Comparison of ENCODE assay signal across 17 cellular contexts in genomic region chr10:103872137-103872933, GRCh38. TPM values are rescaled to one million over a fixed set of nuclear protein-coding genes. Genes with fewer than 3 reads are reported as not detected.
DNase-seq lines count a peak whose midpoint lies in the region; ATAC-seq and TF ChIP-seq lines count a peak whose summit lies in the region.
"Had no signal": no experiment of that assay in that cellular context is flagged by ENCODE, and none has a peak within 500 bp of the region (broad histone marks: within the 10 kb centered on the region; RNA-seq: fewer than 3 reads in every experiment).

No MANE protein-coding gene starts in this region.

- H3K27ac ChIP-seq in right atrium auricular region (no peak overlapping the region), RWPE2 (ENCODE audit: poor library complexity, severe bottlenecking) (peak overlapping the region; percentile 100)
- H3K27ac ChIP-seq: hepatocyte, upper lobe of right lung had no signal

- H3K36me3 Mint-ChIP-seq in glutamatergic neuron (ENCODE audit: unreplicated experiment) = no peaks in the 10 kb centered on the region
- H3K36me3 Mint-ChIP-seq: natural killer cell had no signal

- H3K4me3 Mint-ChIP-seq in glutamatergic neuron (ENCODE audit: unreplicated experiment) = peak overlapping the region; percentile 23
- H3K4me3 Mint-ChIP-seq: activated T-cell treated with anti-CD3 and anti-CD28 coated beads, Interleukin-2, amount 50 U/mL, for 24 hours; natural killer cell had no signal

- H3K36me3 ChIP-seq in right atrium auricular region (peaks cover 5% of the 10 kb centered on the region), RWPE2 (ENCODE audit: low read depth) (no peaks in the 10 kb centered on the region)

- ATAC-seq in Right ventricle myocardium inferior = peak; percentile 14
- peak; percentile 95 for ATAC-seq in RWPE2 (ENCODE audit: low read depth)
- ATAC-seq: natural killer cell, upper lobe of right lung had no signal

- no peak overlapping the region for H3K27ac Mint-ChIP-seq in glutamatergic neuron (ENCODE audit: unreplicated experiment)
- H3K27ac Mint-ChIP-seq: activated T-cell treated with anti-CD3 and anti-CD28 coated beads, Interleukin-2, amount 50 U/mL, for 24 hours; natural killer cell had no signal

- no peaks in the 10 kb centered on the region for H3K9me3 Mint-ChIP-seq in glutamatergic neuron (ENCODE audit: unreplicated experiment)
- H3K9me3 Mint-ChIP-seq: activated T-cell treated with anti-CD3 and anti-CD28 coated beads, Interleukin-2, amount 50 U/mL, for 24 hours; natural killer cell had no signal

- peaks cover 8% of the 10 kb centered on the region for H3K27me3 Mint-ChIP-seq in glutamatergic neuron (ENCODE audit: unreplicated experiment)
- H3K27me3 Mint-ChIP-seq: activated T-cell treated with anti-CD3 and anti-CD28 coated beads, Interleukin-2, amount 50 U/mL, for 24 hours had no signal

- intact Hi-C loops in Right ventricle myocardium inferior (cut with DNase I) = no loop called here

- H3K4me1 Mint-ChIP-seq in glutamatergic neuron (ENCODE audit: low read depth, unreplicated experiment) = peaks cover 27% of the 10 kb centered on the region

- H3K27me3 ChIP-seq in right atrium auricular region = no peaks in the 10 kb centered on the region
- no peaks in the 10 kb centered on the region for H3K27me3 ChIP-seq in RWPE2 (ENCODE audit: insufficient read depth, poor library complexity, severe bottlenecking)
- H3K27me3 ChIP-seq: hepatocyte, upper lobe of right lung had no signal

- H3K9me3 ChIP-seq in right atrium auricular region (no peaks in the 10 kb centered on the region), RWPE2 (ENCODE audit: severe bottlenecking) (no peaks in the 10 kb centered on the region)
- H3K9me3 ChIP-seq: upper lobe of right lung had no signal

- H3K4me3 ChIP-seq in right atrium auricular region (no peak overlapping the region), RWPE2 (ENCODE audit: severe bottlenecking) (no peak overlapping the region)
- H3K4me3 ChIP-seq: hepatocyte, upper lobe of right lung had no signal

- TF ChIP-seq CTCF in right atrium auricular region (IDR thresholded peaks at IDR 0.05) = no peak
- TF ChIP-seq CTCF in RWPE2 (IDR thresholded peaks at IDR 0.05; ENCODE audit: poor library complexity, severe bottlenecking) = no peak
- no peak for TF ChIP-seq CTCF in glutamatergic neuron (IDR thresholded peaks at IDR 0.05; ENCODE audit: partially characterized antibody, unreplicated experiment)

- no peak for DNase-seq in Right ventricle myocardium inferior (ENCODE audit: missing footprints)
- DNase-seq in right atrium auricular region (ENCODE audit: low spot score) = no peak
- peak; percentile 99 for DNase-seq in RWPE2 (ENCODE audit: low spot score)
- DNase-seq in glutamatergic neuron = no peak
- peak; percentile 71 for DNase-seq in ureter (ENCODE audit: low spot score)
- no peak for DNase-seq in stimulated activated CD4-positive, alpha-beta T cell treated with anti-CD3 and anti-CD28 coated beads, Interleukin-2, amount 100 ng/mL, for 48 hours
- DNase-seq in SKM-1 (lab: John Stamatoyannopoulos, UW; ENCODE audit: unreplicated experiment) = no peak
- DNase-seq in NCI-H1417 (lab: John Stamatoyannopoulos, UW) = no peak
- DNase-seq: activated CD4-positive, alpha-beta T cell treated with anti-CD3 and anti-CD28 coated beads for 4 hours; activated T-cell treated with anti-CD3 and anti-CD28 coated beads, Interleukin-2, amount 50 U/mL, for 24 hours; natural killer cell; NCI-H446 treated with DMSO at 0.1 percent for 48 hours; OCI-M1; retina; T-helper 2 cell; upper lobe of right lung had no signal

- H3K4me1 ChIP-seq in right atrium auricular region = no peaks in the 10 kb centered on the region
- peaks cover 36% of the 10 kb centered on the region for H3K4me1 ChIP-seq in RWPE2 (ENCODE audit: insufficient read depth, poor library complexity, severe bottlenecking)
- H3K4me1 ChIP-seq: upper lobe of right lung had no signal

RNA-seq across cellular contexts. Expression of gene SH3PXD2A, which starts 17.0 kb away (rescaled TPM):
- total RNA-seq in Right ventricle myocardium inferior (28.7 TPM), right atrium auricular region (10 to 100 TPM; 14.6 to 18.2 TPM), glutamatergic neuron (ENCODE audit: unreplicated experiment) (16.7 TPM), ureter (50.3 TPM)

RNA-seq across cellular contexts. Expression of gene STN1, which starts 45.6 kb away (rescaled TPM):
- total RNA-seq in Right ventricle myocardium inferior (30.1 TPM), right atrium auricular region (10 to 100 TPM; 26.8 to 35.3 TPM), glutamatergic neuron (ENCODE audit: unreplicated experiment) (57.1 TPM), ureter (49.3 TPM)

Comparison
In these comparisons a context has a peak if more than half of its experiments do, and no peak if none do; other contexts are left out.
1. DNase-seq: peak in RWPE2 (single experiment) and ureter (single experiment); none in Right ventricle myocardium inferior (single experiment), right atrium auricular region (single experiment), glutamatergic neuron (single experiment), stimulated activated CD4-positive, alpha-beta T cell treated with anti-CD3 and anti-CD28 coated beads, Interleukin-2, amount 100 ng/mL, for 48 hours (0 of 2), SKM-1 (single experiment) and NCI-H1417 (0 of 3).